In the genomic region with DNA sequence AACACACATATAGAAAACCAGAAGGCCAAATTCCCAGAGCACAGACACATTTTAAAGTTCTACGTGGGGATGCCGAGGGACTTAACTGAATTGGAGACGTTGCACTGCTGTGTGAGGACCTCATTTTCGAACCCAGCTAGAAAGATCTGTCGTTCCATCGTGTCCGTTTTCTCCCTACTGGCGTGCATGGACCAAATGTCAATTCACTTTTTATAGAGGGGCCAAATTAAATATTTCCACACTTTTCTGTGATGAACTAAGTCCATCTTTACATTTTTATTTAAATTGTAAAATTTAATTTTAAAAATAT, we compare ENCODE assay signal across 8 cellular contexts. TPM values are rescaled to one million over a fixed set of nuclear protein-coding genes. Genes with fewer than 3 reads are reported as not detected.
A peak's percentile ranks its signal among the peaks of the same experiment; 100 is the strongest.
DNase-seq lines count a peak whose midpoint lies in the region; ATAC-seq and TF ChIP-seq lines count a peak whose summit lies in the region.

No MANE protein-coding gene starts in this region.

- peaks cover 52% of the 10 kb centered on the region for H3K4me1 Mint-ChIP-seq in activated naive CD8-positive, alpha-beta T cell treated with anti-CD3 and anti-CD28 coated beads, Interleukin-2, amount 10 ng/mL, durations not matched to agents 7 days and 5 days
- peaks cover 36% of the 10 kb centered on the region for H3K4me1 Mint-ChIP-seq in type B pancreatic cell (ENCODE audit: unreplicated experiment)

- H3K4me3 ChIP-seq in left lung = peak overlapping the region; percentile 76 to 93

- H3K4me1 ChIP-seq in left lung = peaks cover 9 to 63% of the 10 kb centered on the region in 2 donors

- TF ChIP-seq CTCF in GM20000 (IDR thresholded peaks at IDR 0.05; ENCODE audit: extremely low read depth, missing control alignments) (no peak), left lung (IDR thresholded peaks at IDR 0.05) (no peak), type B pancreatic cell (conservative IDR thresholded peaks at IDR 0.05) (no peak)

- peaks cover 0 to 14% of the 10 kb centered on the region in 2 donors for H3K27me3 ChIP-seq in left lung

- POLR2A ChIA-PET in activated naive CD8-positive, alpha-beta T cell treated with anti-CD3 and anti-CD28 coated beads, Interleukin-2, amount 10 ng/mL, durations not matched to agents 7 days and 5 days (lab: Charles Lee) = interaction anchor here (1.0 to 3.2 kb wide), 7 partner anchors 11 to 614 kb away, joined by 3 to 41 read pairs (median 7); a partner anchor contains a TSS

- ATAC-seq in activated naive CD8-positive, alpha-beta T cell treated with anti-CD3 and anti-CD28 coated beads, Interleukin-2, amount 10 ng/mL, durations not matched to agents 7 days and 5 days (ENCODE audit: low read depth) = no peak
- ATAC-seq in left lung = no peak

- H3K36me3 ChIP-seq in left lung = no peaks in the 10 kb centered on the region

- peak overlapping the region; percentile 83 for H3K4me3 Mint-ChIP-seq in activated naive CD8-positive, alpha-beta T cell treated with anti-CD3 and anti-CD28 coated beads, Interleukin-2, amount 10 ng/mL, durations not matched to agents 7 days and 5 days
- H3K4me3 Mint-ChIP-seq in type B pancreatic cell = peak overlapping the region; percentile 89

- DNase-seq in ACHN = peak; percentile 45
- peak; percentile 42 for DNase-seq in GM20000 (ENCODE audit: low spot score)
- DNase-seq in activated naive CD8-positive, alpha-beta T cell treated with anti-CD3 and anti-CD28 coated beads, Interleukin-2, amount 10 ng/mL, durations not matched to agents 7 days and 5 days = no peak
- DNase-seq in left lung = no peak
- no peak for DNase-seq in type B pancreatic cell (ENCODE audit: extremely low spot score, unreplicated experiment)
- no peak for DNase-seq in NCI-H128 (lab: John Stamatoyannopoulos, UW; ENCODE audit: unreplicated experiment)
- no peak for DNase-seq in GF-D8 (lab: John Stamatoyannopoulos, UW)
- DNase-seq in stimulated activated CD4-positive, alpha-beta T cell treated with anti-CD3 and anti-CD28 coated beads, Interleukin-4, amount 100 ng/mL, for 24 hours = no peak

- in situ Hi-C loops in ACHN (cut with HindIII; ENCODE audit: low pct_ligation_motif_present, low pct_unique_long_range_greater_than_20kb, low sequenced_read_pairs) = no loop called here

- no peaks in the 10 kb centered on the region for H3K9me3 Mint-ChIP-seq in activated naive CD8-positive, alpha-beta T cell treated with anti-CD3 and anti-CD28 coated beads, Interleukin-2, amount 10 ng/mL, durations not matched to agents 7 days and 5 days
- no peaks in the 10 kb centered on the region for H3K9me3 Mint-ChIP-seq in type B pancreatic cell

- H3K27ac ChIP-seq in left lung = peak overlapping the region; percentile 95 to 98

- H3K9me3 ChIP-seq in left lung = no peaks in the 10 kb centered on the region

- peak overlapping the region; percentile 98 for H3K27ac Mint-ChIP-seq in activated naive CD8-positive, alpha-beta T cell treated with anti-CD3 and anti-CD28 coated beads, Interleukin-2, amount 10 ng/mL, durations not matched to agents 7 days and 5 days
- H3K27ac Mint-ChIP-seq in type B pancreatic cell = peak overlapping the region; percentile 86

- H3K27me3 Mint-ChIP-seq in activated naive CD8-positive, alpha-beta T cell treated with anti-CD3 and anti-CD28 coated beads, Interleukin-2, amount 10 ng/mL, durations not matched to agents 7 days and 5 days = peaks cover 31% of the 10 kb centered on the region
- H3K27me3 Mint-ChIP-seq in type B pancreatic cell = peaks cover 39% of the 10 kb centered on the region

- peaks cover 10% of the 10 kb centered on the region for H3K36me3 Mint-ChIP-seq in activated naive CD8-positive, alpha-beta T cell treated with anti-CD3 and anti-CD28 coated beads, Interleukin-2, amount 10 ng/mL, durations not matched to agents 7 days and 5 days
- peaks cover 25% of the 10 kb centered on the region for H3K36me3 Mint-ChIP-seq in type B pancreatic cell

- intact Hi-C loops in left lung (cut with DNase I) = no loop called here

RNA-seq across cellular contexts. Expression of a gene that starts 0.7 kb away (rescaled TPM):
- total RNA-seq in activated naive CD8-positive, alpha-beta T cell treated with anti-CD3 and anti-CD28 coated beads, Interleukin-2, amount 10 ng/mL, durations not matched to agents 7 days and 5 days = 10 to 100 TPM; 23.7 to 25.2 TPM
- total RNA-seq in left lung (10 to 100 TPM; 13.3 to 20.2 TPM), type B pancreatic cell (ENCODE audit: low replicate concordance) (21.8 and 79.9 TPM in 2 replicates)

RNA-seq across cellular contexts. Expression of a gene that starts 1.0 kb away (rescaled TPM):
- total RNA-seq in activated naive CD8-positive, alpha-beta T cell treated with anti-CD3 and anti-CD28 coated beads, Interleukin-2, amount 10 ng/mL, durations not matched to agents 7 days and 5 days = 10 to 100 TPM; 36.6 to 37.2 TPM
- total RNA-seq in left lung (10 to 100 TPM; 25.7 to 30.4 TPM), type B pancreatic cell (ENCODE audit: low replicate concordance) (25.4 and 86.7 TPM in 2 replicates)

Comparison
In these comparisons a context has a peak if more than half of its experiments do, and no peak if none do; other contexts are left out.
1. DNase-seq: peak in ACHN (single experiment) and GM20000 (single experiment); none in activated naive CD8-positive, alpha-beta T cell treated with anti-CD3 and anti-CD28 coated beads, Interleukin-2, amount 10 ng/mL, durations not matched to agents 7 days and 5 days (single experiment), left lung (0 of 2), type B pancreatic cell (single experiment), NCI-H128 (single experiment), GF-D8 (single experiment) and stimulated activated CD4-positive, alpha-beta T cell treated with anti-CD3 and anti-CD28 coated beads, Interleukin-4, amount 100 ng/mL, for 24 hours (single experiment).